In the genomic region with DNA sequence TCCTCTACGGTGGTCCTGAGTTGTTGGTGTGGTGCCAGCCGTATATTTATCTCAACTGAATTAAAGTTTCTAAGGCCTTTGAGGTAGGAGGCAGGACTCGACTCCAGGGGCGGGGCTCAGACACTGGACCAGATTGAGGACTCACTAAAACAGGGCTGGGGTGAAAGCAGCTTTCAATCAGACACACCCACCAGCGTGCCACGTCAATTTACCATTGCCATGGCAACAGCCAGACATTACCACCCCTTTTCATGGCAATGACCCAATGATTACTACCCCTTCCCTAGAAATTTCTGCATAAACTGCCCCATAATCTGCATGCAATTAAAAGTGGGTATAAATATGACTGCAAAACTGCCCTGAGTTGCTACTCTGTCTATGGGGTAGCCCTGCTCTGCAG, we compare ENCODE assay signal across 32 cellular contexts. TPM values are rescaled to one million over a fixed set of nuclear protein-coding genes. Genes with fewer than 3 reads are reported as not detected.
DNase-seq lines count a peak whose midpoint lies in the region; ATAC-seq, FAIRE-seq and TF ChIP-seq lines count a peak whose summit lies in the region.
"Had no signal": no experiment of that assay in that cellular context is flagged by ENCODE, and none has a peak within 500 bp of the region (broad histone marks: within the 10 kb centered on the region; RNA-seq: fewer than 3 reads in every experiment).

No MANE protein-coding gene starts in this region.

- no peak overlapping the region for H2AFZ ChIP-seq in K562 (ENCODE audit: low read depth, low read length)

- H3K9me3 ChIP-seq in K562 (replicated peaks; ENCODE audit: control insufficient read depth, insufficient read depth, low read depth, low read length) (no peaks in the 10 kb centered on the region), mucosa of descending colon (no peaks in the 10 kb centered on the region)
- H3K9me3 ChIP-seq in naive thymus-derived CD4-positive, alpha-beta T cell (ENCODE audit: control insufficient read depth in 2 of 3, low read length in 3 of 3): no peaks in the 10 kb centered on the region
- H3K9me3 ChIP-seq: BE2C had no signal

- no peak overlapping the region for H3K9ac ChIP-seq in K562 (ENCODE audit: insufficient read depth in 1 of 2, low read depth in 2 of 2, low read length in 2 of 2)
- H3K9ac ChIP-seq: BLaER1 had no signal

- H3K27ac Mint-ChIP-seq in activated CD4-positive, alpha-beta T cell treated with anti-CD3 and anti-CD28 coated beads, Interleukin-2, amount 10 ng/mL, durations not matched to agents 24 days and 14 days: no peak overlapping the region
- H3K27ac Mint-ChIP-seq in activated B cell treated with CpG ODN at 0.5 μM for 24 hours: peak overlapping the region; percentile 24
- H3K27ac Mint-ChIP-seq in naive thymus-derived CD4-positive, alpha-beta T cell: no peak overlapping the region
- H3K27ac Mint-ChIP-seq: CD4-positive, alpha-beta memory T cell; CD4-positive, CD25-positive, alpha-beta regulatory T cell had no signal

- DNase-seq in activated CD4-positive, alpha-beta T cell treated with anti-CD3 and anti-CD28 coated beads, Interleukin-2, amount 10 ng/mL, durations not matched to agents 24 days and 14 days: peak; percentile 50
- no peak for DNase-seq in activated CD4-positive, alpha-beta T cell treated with anti-CD3 and anti-CD28 coated beads for 1 hour
- no peak for DNase-seq in activated B cell treated with CpG ODN at 0.5 μM for 24 hours
- DNase-seq in K562 (ENCODE audit: extremely low read depth in 1 of 4, low spot score in 3 of 4): no peak
- peak; percentile 38 for DNase-seq in posterior vena cava (ENCODE audit: low spot score)
- DNase-seq in epidermal melanocyte (ENCODE audit: insufficient read length, low spot score): no peak
- no peak for DNase-seq in mucosa of descending colon
- no peak for DNase-seq in naive thymus-derived CD4-positive, alpha-beta T cell
- DNase-seq: 8988T; ACHN; BE2C; C1 segment of cervical spinal cord; CD4-positive, alpha-beta memory T cell; CD4-positive, CD25-positive, alpha-beta regulatory T cell; CD8-positive, alpha-beta memory T cell; COR-L47; DMS 273 treated with DMSO at 0.1 percent for 48 hours; DMS153; DMS53; DMS79; DND-41; EL; GDM1 had no signal

- in situ Hi-C loops in K562 (cut with MboI): no loop called here

- H3K4me3 Mint-ChIP-seq in activated CD4-positive, alpha-beta T cell treated with anti-CD3 and anti-CD28 coated beads, Interleukin-2, amount 10 ng/mL, durations not matched to agents 24 days and 14 days: no peak overlapping the region
- no peak overlapping the region for H3K4me3 Mint-ChIP-seq in activated B cell treated with CpG ODN at 0.5 μM for 24 hours
- H3K4me3 Mint-ChIP-seq in naive thymus-derived CD4-positive, alpha-beta T cell: no peak overlapping the region
- H3K4me3 Mint-ChIP-seq: CD14-positive monocyte; CD4-positive, alpha-beta memory T cell; CD4-positive, CD25-positive, alpha-beta regulatory T cell; CD8-positive, alpha-beta memory T cell had no signal

- peaks cover 2% of the 10 kb centered on the region for H3K4me1 Mint-ChIP-seq in activated CD4-positive, alpha-beta T cell treated with anti-CD3 and anti-CD28 coated beads, Interleukin-2, amount 10 ng/mL, durations not matched to agents 24 days and 14 days
- peaks cover 48% of the 10 kb centered on the region for H3K4me1 Mint-ChIP-seq in activated B cell treated with CpG ODN at 0.5 μM for 24 hours
- H3K4me1 Mint-ChIP-seq in naive thymus-derived CD4-positive, alpha-beta T cell: peaks cover 0 to 10% (median 0%) of the 10 kb centered on the region in 7 donors
- H3K4me1 Mint-ChIP-seq: CD4-positive, alpha-beta memory T cell; CD4-positive, CD25-positive, alpha-beta regulatory T cell had no signal

- H3K27me3 ChIP-seq in K562 (ENCODE audit: control insufficient read depth in 2 of 2, insufficient read depth in 2 of 2, low read length in 2 of 2): no peaks in the 10 kb centered on the region
- H3K27me3 ChIP-seq in naive thymus-derived CD4-positive, alpha-beta T cell (ENCODE audit: control insufficient read depth in 2 of 2, insufficient read depth in 2 of 2, low read length in 2 of 2): no peaks in the 10 kb centered on the region
- H3K27me3 ChIP-seq: BE2C, BLaER1 had no signal

- no peaks in the 10 kb centered on the region for H3K36me3 ChIP-seq in K562 (ENCODE audit: control insufficient read depth, insufficient read depth, low read length)
- H3K36me3 ChIP-seq in mucosa of descending colon (ENCODE audit: low read depth): no peaks in the 10 kb centered on the region
- H3K36me3 ChIP-seq in naive thymus-derived CD4-positive, alpha-beta T cell (ENCODE audit: control insufficient read depth in 2 of 3, insufficient read depth in 3 of 3, low read length in 3 of 3): no peaks in the 10 kb centered on the region
- H3K36me3 ChIP-seq: BE2C, BLaER1 had no signal

- TF ChIP-seq CTCF in activated B cell treated with CpG ODN at 0.5 μM for 24 hours (IDR thresholded peaks at IDR 0.05) (no peak), K562 (IDR thresholded peaks at IDR 0.05 in 2 of 3, conservative IDR thresholded peaks at IDR 0.05 in 1 of 3; ENCODE audit: insufficient read depth in 2 of 3, low read depth in 1 of 3, low read length in 3 of 3) (no peak), mucosa of descending colon (IDR thresholded peaks at IDR 0.05) (no peak)

- H3K9me3 Mint-ChIP-seq in activated CD4-positive, alpha-beta T cell treated with anti-CD3 and anti-CD28 coated beads, Interleukin-2, amount 10 ng/mL, durations not matched to agents 24 days and 14 days: peaks cover 17% of the 10 kb centered on the region
- peaks cover 6% of the 10 kb centered on the region for H3K9me3 Mint-ChIP-seq in activated B cell treated with CpG ODN at 0.5 μM for 24 hours
- peaks cover 6 to 26% (median 14%) of the 10 kb centered on the region in 11 donors for H3K9me3 Mint-ChIP-seq in naive thymus-derived CD4-positive, alpha-beta T cell

- peaks cover 3% of the 10 kb centered on the region for H3K27me3 Mint-ChIP-seq in activated CD4-positive, alpha-beta T cell treated with anti-CD3 and anti-CD28 coated beads, Interleukin-2, amount 10 ng/mL, durations not matched to agents 24 days and 14 days
- no peaks in the 10 kb centered on the region for H3K27me3 Mint-ChIP-seq in activated B cell treated with CpG ODN at 0.5 μM for 24 hours
- H3K27me3 Mint-ChIP-seq in naive thymus-derived CD4-positive, alpha-beta T cell: peaks cover 0 to 5% (median 0%) of the 10 kb centered on the region in 5 donors
- H3K27me3 Mint-ChIP-seq: CD4-positive, alpha-beta memory T cell; CD4-positive, CD25-positive, alpha-beta regulatory T cell had no signal

- H4K20me1 ChIP-seq in K562 (replicated peaks; ENCODE audit: control insufficient read depth, insufficient read depth, low read length): no peaks in the 10 kb centered on the region
- H4K20me1 ChIP-seq: BLaER1 had no signal

- H3K4me3 ChIP-seq in K562 (no peak overlapping the region), mucosa of descending colon (no peak overlapping the region)
- no peak overlapping the region for H3K4me3 ChIP-seq in naive thymus-derived CD4-positive, alpha-beta T cell (ENCODE audit: low read length)
- H3K4me3 ChIP-seq: BLaER1 had no signal

- TF ChIP-seq RAD21 in K562 (CRISPR knock-in tag; conservative IDR thresholded peaks at IDR 0.05 in 1 of 2, IDR thresholded peaks at IDR 0.05 in 1 of 2): no peak

- no TSS peak for BruUV-seq in K562 (replicated peaks; lab: Mats Ljungman, UMichigan)

- POLR2A ChIA-PET in activated B cell treated with CpG ODN at 0.5 μM for 24 hours (lab: Charles Lee): interaction anchor here (0.8 kb wide), 1 partner anchor 31 kb away, joined by 4 read pairs; no protein-coding TSS in a partner anchor
- POLR2A ChIA-PET in K562 (lab: Yijun Ruan, JAX): no interaction called here
- POLR2A ChIA-PET in naive thymus-derived CD4-positive, alpha-beta T cell (lab: Charles Lee): interaction anchor here (0.7 kb wide), 1 partner anchor 889 kb away, joined by 5 read pairs; no protein-coding TSS in a partner anchor

- no peaks in the 10 kb centered on the region for H3K36me3 Mint-ChIP-seq in activated CD4-positive, alpha-beta T cell treated with anti-CD3 and anti-CD28 coated beads, Interleukin-2, amount 10 ng/mL, durations not matched to agents 24 days and 14 days (ENCODE audit: low read depth)
- H3K36me3 Mint-ChIP-seq in activated B cell treated with CpG ODN at 0.5 μM for 24 hours (ENCODE audit: low read depth): peaks cover 49% of the 10 kb centered on the region
- H3K36me3 Mint-ChIP-seq in naive thymus-derived CD4-positive, alpha-beta T cell: peaks cover 0 to 23% (median 5%) of the 10 kb centered on the region in 5 donors

- TF ChIP-seq EP300 in K562 (IDR thresholded peaks at IDR 0.05; ENCODE audit: low read length): no peak

- CTCF ChIA-PET in activated B cell treated with CpG ODN at 0.5 μM for 24 hours (lab: Charles Lee): interaction anchor here (1.8 kb wide), 1 partner anchor 50 kb away, joined by 6 read pairs; no protein-coding TSS in a partner anchor
- CTCF ChIA-PET in K562 (lab: Yijun Ruan, JAX; ENCODE audit: low intra/inter-chr PET ratio): no interaction called here
- CTCF ChIA-PET in naive thymus-derived CD4-positive, alpha-beta T cell (lab: Charles Lee): no interaction called here

- no peaks in the 10 kb centered on the region for H3K4me1 ChIP-seq in K562 (replicated peaks in 1 of 2; ENCODE audit: control insufficient read depth in 2 of 2, insufficient read depth in 2 of 2, low read length in 2 of 2)
- no peaks in the 10 kb centered on the region for H3K4me1 ChIP-seq in mucosa of descending colon (ENCODE audit: low read depth)
- no peaks in the 10 kb centered on the region for H3K4me1 ChIP-seq in naive thymus-derived CD4-positive, alpha-beta T cell (ENCODE audit: control insufficient read depth in 2 of 2, insufficient read depth in 2 of 2, low read length in 2 of 2)
- H3K4me1 ChIP-seq: BE2C had no signal

- H3K27ac ChIP-seq in K562 (ENCODE audit: extremely low read depth, low read depth, low read length): no peak overlapping the region
- H3K27ac ChIP-seq in naive thymus-derived CD4-positive, alpha-beta T cell (ENCODE audit: low read depth, low read length): no peak overlapping the region
- H3K27ac ChIP-seq: BLaER1 had no signal

- no peaks in the 10 kb centered on the region for H3K9me1 ChIP-seq in K562 (ENCODE audit: control insufficient read depth, insufficient read depth, low read length)

- H3K4me2 ChIP-seq in K562 (ENCODE audit: insufficient read depth, low read length): no peak overlapping the region
- H3K4me2 ChIP-seq: BLaER1 had no signal

- FAIRE-seq in K562 (lab: Jason Lieb, UNC): no peak
- FAIRE-seq: A204.1, GM12891, GM19239 had no signal

- no peak for ATAC-seq in activated B cell treated with CpG ODN at 0.5 μM for 24 hours (ENCODE audit: low read depth)
- ATAC-seq in K562: no peak
- no peak for ATAC-seq in mucosa of descending colon
- no peak for ATAC-seq in naive thymus-derived CD4-positive, alpha-beta T cell

- WGBS in K562 (ENCODE audit: insufficient coverage, low coverage, missing lambda C conversion rate): 1% methylated on average over 6 of the region's 6 CpGs

- intact Hi-C loops in activated CD4-positive, alpha-beta T cell treated with anti-CD3 and anti-CD28 coated beads, Interleukin-2, amount 10 ng/mL, durations not matched to agents 24 days and 14 days (cut with micrococcal nuclease): no loop called here
- intact Hi-C loops in activated B cell treated with CpG ODN at 0.5 μM for 24 hours (cut with micrococcal nuclease): no loop called here
- intact Hi-C loops in K562 (cut with micrococcal nuclease): no loop called here
- intact Hi-C loops in posterior vena cava (cut with DNase I): no loop called here
- intact Hi-C loops in mucosa of descending colon (cut with DNase I, micrococcal nuclease): no loop called here
- intact Hi-C loops in naive thymus-derived CD4-positive, alpha-beta T cell (cut with micrococcal nuclease): no loop called here

- TF ChIP-seq POLR2A in K562 (conservative IDR thresholded peaks at IDR 0.05): no peak

- no peaks in the 10 kb centered on the region for H3K79me2 ChIP-seq in K562 (ENCODE audit: control insufficient read depth, insufficient read depth, low read length)

RNA-seq across cellular contexts. Expression of a gene that starts 6.7 kb away (rescaled TPM):
- 0.85 and 2.6 TPM in 2 replicates for total RNA-seq in activated CD4-positive, alpha-beta T cell treated with anti-CD3 and anti-CD28 coated beads, Interleukin-2, amount 10 ng/mL, durations not matched to agents 24 days and 14 days
- total RNA-seq in activated B cell treated with CpG ODN at 0.5 μM for 24 hours (39.6 and 43.0 TPM in 2 replicates), K562 (2014; rRNA removed) (0.14 and 0.57 TPM in 2 replicates), K562 (2014; rRNA removed; fragmentation: Illumina TruSeq; extraction: Trizol) (0.33 and 0.38 TPM in 2 replicates), K562 (2015; rRNA removed; fragmentation: Illumina TruSeq; extraction: Trizol) (0.41 and 0.47 TPM in 2 replicates), K562 (2021) (0.25 and 0.29 TPM in 2 replicates), posterior vena cava (10 to 100 TPM; 11.1 to 15.8 TPM), mucosa of descending colon (1 to 10 TPM; 7.3 to 9.3 (median 7.7) TPM)
- 0.49 and 0.74 TPM in 2 replicates for total RNA-seq in K562 (2011; cell fraction: chromatin; rRNA removed; ENCODE audit: low replicate concordance)
- total RNA-seq in K562 (2011; cell fraction: nucleolus; rRNA removed): 0.33 and 0.53 TPM in 2 replicates
- total RNA-seq in K562 (2011; cell fraction: nucleoplasm; rRNA removed): 0.69 and 0.73 TPM in 2 replicates
- polyA plus RNA-seq in K562 (2011; rRNA removed) (0.14 and 0.22 TPM in 2 replicates), K562 (2014; fragmentation: Illumina TruSeq; extraction: Trizol) (0.24 and 0.33 TPM in 2 replicates), K562 (2014; fragmentation: Nextera tagmentation; extraction: Ambion mirVana) (under 1 TPM; 0.22 to 0.49 TPM), K562 (2014; rRNA removed) (0.03 and 0.11 TPM in 2 replicates)
- polyA plus RNA-seq in K562 (2011; cell fraction: cytosol; rRNA removed): 0.03 and 0.07 TPM in 2 replicates
- 0.29 and 0.57 TPM in 2 replicates for polyA plus RNA-seq in K562 (2011; cell fraction: nucleus; rRNA removed)
- 0.25 and 0.91 TPM in 2 replicates for polyA plus RNA-seq in K562 (2012)
- 0.39 and 0.46 TPM in 2 replicates for polyA minus RNA-seq in K562 (2011; rRNA and poly(A)+ RNA removed)
- polyA minus RNA-seq in K562 (2011; cell fraction: cytosol; rRNA and poly(A)+ RNA removed): not detected in 2 replicates
- 0.40 TPM in 1 of 2 replicates, not detected in the other for polyA minus RNA-seq in K562 (2011; cell fraction: nucleus; rRNA and poly(A)+ RNA removed)
- 10 to 100 TPM; 11.8 to 41.9 (median 17.7) TPM for total RNA-seq in naive thymus-derived CD4-positive, alpha-beta T cell
- polyA plus RNA-seq in naive thymus-derived CD4-positive, alpha-beta T cell: 10 to 100 TPM; 22.1 to 23.0 TPM
- total RNA-seq: G401 had no signal

RNA-seq across cellular contexts. Expression of a gene that starts 28.5 kb away (rescaled TPM):
- not detected in 2 replicates for total RNA-seq in activated CD4-positive, alpha-beta T cell treated with anti-CD3 and anti-CD28 coated beads, Interleukin-2, amount 10 ng/mL, durations not matched to agents 24 days and 14 days
- total RNA-seq in activated B cell treated with CpG ODN at 0.5 μM for 24 hours: 92.0 and 107 TPM in 2 replicates
- total RNA-seq in K562 (2011; cell fraction: chromatin; rRNA removed; ENCODE audit: low replicate concordance): not detected in 2 replicates
- total RNA-seq in K562 (2011; cell fraction: nucleolus; rRNA removed): not detected in 2 replicates
- total RNA-seq in K562 (2011; cell fraction: nucleoplasm; rRNA removed): not detected in 2 replicates
- total RNA-seq in K562 (2014; rRNA removed): 0.05 TPM in 1 of 2 replicates, not detected in the other
- not detected in 2 replicates for total RNA-seq in K562 (2014; rRNA removed; fragmentation: Illumina TruSeq; extraction: Trizol)
- total RNA-seq in K562 (2015; rRNA removed; fragmentation: Illumina TruSeq; extraction: Trizol): not detected in 2 replicates
- total RNA-seq in K562 (2021): not detected in 2 replicates
- polyA plus RNA-seq in K562 (2011; rRNA removed): not detected in 2 replicates
- not detected in 2 replicates for polyA plus RNA-seq in K562 (2011; cell fraction: cytosol; rRNA removed)
- not detected in 2 replicates for polyA plus RNA-seq in K562 (2011; cell fraction: nucleus; rRNA removed)
- 0.17 TPM in 1 of 2 replicates, not detected in the other for polyA plus RNA-seq in K562 (2012)
- not detected in 2 replicates for polyA plus RNA-seq in K562 (2014; fragmentation: Illumina TruSeq; extraction: Trizol)
- polyA plus RNA-seq in K562 (2014; fragmentation: Nextera tagmentation; extraction: Ambion mirVana): not detected
- polyA plus RNA-seq in K562 (2014; rRNA removed): 0.03 TPM in 1 of 2 replicates, not detected in the other
- not detected in 2 replicates for polyA minus RNA-seq in K562 (2011; rRNA and poly(A)+ RNA removed)
- not detected in 2 replicates for polyA minus RNA-seq in K562 (2011; cell fraction: cytosol; rRNA and poly(A)+ RNA removed)
- not detected in 2 replicates for polyA minus RNA-seq in K562 (2011; cell fraction: nucleus; rRNA and poly(A)+ RNA removed)
- total RNA-seq in posterior vena cava: under 1 TPM in 1 of 2 donors, not detected in 1; 0.38 TPM
- total RNA-seq in mucosa of descending colon: under 1 TPM; 0.17 to 0.46 (median 0.25) TPM
- 1 to 10 TPM in 1 of 5 experiments, under 1 TPM in 3, not detected in 1; 0.13 to 1.6 (median 0.58) TPM for total RNA-seq in naive thymus-derived CD4-positive, alpha-beta T cell
- polyA plus RNA-seq in naive thymus-derived CD4-positive, alpha-beta T cell: under 1 TPM; 0.14 to 0.33 TPM
- total RNA-seq: A673; CD8-positive, alpha-beta memory T cell; Daoy; G401 had no signal
- polyA plus RNA-seq: AG04450; CD8-positive, alpha-beta memory T cell had no signal

RNA-seq across cellular contexts. Expression of a gene that starts 45.3 kb away (rescaled TPM):
- total RNA-seq in activated CD4-positive, alpha-beta T cell treated with anti-CD3 and anti-CD28 coated beads, Interleukin-2, amount 10 ng/mL, durations not matched to agents 24 days and 14 days: 0.88 and 1.1 TPM in 2 replicates
- 59.1 and 64.7 TPM in 2 replicates for total RNA-seq in activated B cell treated with CpG ODN at 0.5 μM for 24 hours
- total RNA-seq in K562 (2011; cell fraction: chromatin; rRNA removed; ENCODE audit: low replicate concordance): 1.7 and 5.7 TPM in 2 replicates
- 1.0 and 1.4 TPM in 2 replicates for total RNA-seq in K562 (2011; cell fraction: nucleolus; rRNA removed)
- total RNA-seq in K562 (2011; cell fraction: nucleoplasm; rRNA removed): 2.3 and 3.6 TPM in 2 replicates
- 0.64 and 0.65 TPM in 2 replicates for total RNA-seq in K562 (2014; rRNA removed)
- 1.4 and 1.6 TPM in 2 replicates for total RNA-seq in K562 (2014; rRNA removed; fragmentation: Illumina TruSeq; extraction: Trizol)
- total RNA-seq in K562 (2015; rRNA removed; fragmentation: Illumina TruSeq; extraction: Trizol): 0.68 and 0.91 TPM in 2 replicates
- total RNA-seq in K562 (2021): 0.95 and 1.5 TPM in 2 replicates
- polyA plus RNA-seq in K562 (2011; rRNA removed): 0.69 and 1.9 TPM in 2 replicates
- 0.36 and 0.41 TPM in 2 replicates for polyA plus RNA-seq in K562 (2011; cell fraction: cytosol; rRNA removed)
- polyA plus RNA-seq in K562 (2011; cell fraction: nucleus; rRNA removed): 0.45 and 0.51 TPM in 2 replicates
- 0.76 and 1.0 TPM in 2 replicates for polyA plus RNA-seq in K562 (2012)
- 1.1 and 1.3 TPM in 2 replicates for polyA plus RNA-seq in K562 (2014; fragmentation: Illumina TruSeq; extraction: Trizol)
- under 1 TPM; 0.08 to 0.45 TPM for polyA plus RNA-seq in K562 (2014; fragmentation: Nextera tagmentation; extraction: Ambion mirVana)
- polyA plus RNA-seq in K562 (2014; rRNA removed): 0.62 and 1.00 TPM in 2 replicates
- 1.7 and 2.6 TPM in 2 replicates for polyA minus RNA-seq in K562 (2011; rRNA and poly(A)+ RNA removed)
- 0.46 and 1.3 TPM in 2 replicates for polyA minus RNA-seq in K562 (2011; cell fraction: cytosol; rRNA and poly(A)+ RNA removed)
- 0.54 and 0.67 TPM in 2 replicates for polyA minus RNA-seq in K562 (2011; cell fraction: nucleus; rRNA and poly(A)+ RNA removed)
- 1 to 10 TPM; 4.9 to 6.0 TPM for total RNA-seq in posterior vena cava
- 1 to 10 TPM; 1.3 to 3.6 (median 2.3) TPM for total RNA-seq in mucosa of descending colon
- total RNA-seq in naive thymus-derived CD4-positive, alpha-beta T cell: 1 to 10 TPM in 4 of 5 experiments, under 1 TPM in 1; 1.00 to 8.8 (median 1.9) TPM
- polyA plus RNA-seq in naive thymus-derived CD4-positive, alpha-beta T cell: not detected

RNA-seq across cellular contexts. Expression of a gene that starts 56.3 kb away (rescaled TPM):
- total RNA-seq in activated CD4-positive, alpha-beta T cell treated with anti-CD3 and anti-CD28 coated beads, Interleukin-2, amount 10 ng/mL, durations not matched to agents 24 days and 14 days: 0.23 and 0.66 TPM in 2 replicates
- total RNA-seq in activated B cell treated with CpG ODN at 0.5 μM for 24 hours (3.3 and 4.5 TPM in 2 replicates), K562 (2014; rRNA removed) (2.6 and 3.1 TPM in 2 replicates), K562 (2014; rRNA removed; fragmentation: Illumina TruSeq; extraction: Trizol) (4.3 and 5.3 TPM in 2 replicates), K562 (2015; rRNA removed; fragmentation: Illumina TruSeq; extraction: Trizol) (4.4 and 5.0 TPM in 2 replicates), K562 (2021) (5.1 and 6.6 TPM in 2 replicates), posterior vena cava (100 to 1,000 TPM in 1 of 2 donors, 10 to 100 TPM in 1; 90.2 to 111 TPM), mucosa of descending colon (10 to 100 TPM; 59.1 to 94.7 (median 62.5) TPM)
- 39.9 and 41.6 TPM in 2 replicates for total RNA-seq in K562 (2011; cell fraction: chromatin; rRNA removed; ENCODE audit: low replicate concordance)
- total RNA-seq in K562 (2011; cell fraction: nucleolus; rRNA removed): 22.4 and 27.0 TPM in 2 replicates
- 20.4 and 26.9 TPM in 2 replicates for total RNA-seq in K562 (2011; cell fraction: nucleoplasm; rRNA removed)
- polyA plus RNA-seq in K562 (2011; rRNA removed) (12.0 and 25.4 TPM in 2 replicates), K562 (2014; fragmentation: Illumina TruSeq; extraction: Trizol) (3.4 and 5.4 TPM in 2 replicates), K562 (2014; fragmentation: Nextera tagmentation; extraction: Ambion mirVana) (1 to 10 TPM; 1.8 to 2.6 TPM), K562 (2014; rRNA removed) (4.5 and 5.3 TPM in 2 replicates)
- polyA plus RNA-seq in K562 (2011; cell fraction: cytosol; rRNA removed): 12.8 and 23.1 TPM in 2 replicates
- 12.7 and 20.4 TPM in 2 replicates for polyA plus RNA-seq in K562 (2011; cell fraction: nucleus; rRNA removed)
- 3.7 and 6.7 TPM in 2 replicates for polyA plus RNA-seq in K562 (2012)
- polyA minus RNA-seq in K562 (2011; rRNA and poly(A)+ RNA removed): 13.6 and 24.1 TPM in 2 replicates
- polyA minus RNA-seq in K562 (2011; cell fraction: cytosol; rRNA and poly(A)+ RNA removed): 3.8 and 7.8 TPM in 2 replicates
- 6.9 and 27.2 TPM in 2 replicates for polyA minus RNA-seq in K562 (2011; cell fraction: nucleus; rRNA and poly(A)+ RNA removed)
- under 1 TPM in 3 of 5 experiments, not detected in 2; 0.56 to 0.83 (median 0.64) TPM for total RNA-seq in naive thymus-derived CD4-positive, alpha-beta T cell
- polyA plus RNA-seq in naive thymus-derived CD4-positive, alpha-beta T cell: not detected
- total RNA-seq: CD4-positive, CD25-positive, alpha-beta regulatory T cell had no signal
- polyA plus RNA-seq: CD4-positive, CD25-positive, alpha-beta regulatory T cell; CD8-positive, alpha-beta memory T cell had no signal

Comparison
In these comparisons a context has a peak if more than half of its experiments do, and no peak if none do; other contexts are left out.
1. DNase-seq: peak in activated CD4-positive, alpha-beta T cell treated with anti-CD3 and anti-CD28 coated beads, Interleukin-2, amount 10 ng/mL, durations not matched to agents 24 days and 14 days (single experiment) and posterior vena cava (single experiment); none in activated CD4-positive, alpha-beta T cell treated with anti-CD3 and anti-CD28 coated beads for 1 hour (single experiment), activated B cell treated with CpG ODN at 0.5 μM for 24 hours (single experiment), K562 (0 of 4), epidermal melanocyte (single experiment), mucosa of descending colon (0 of 3) and naive thymus-derived CD4-positive, alpha-beta T cell (0 of 9).
2. RNA of a gene that starts 28.5 kb away (total RNA-seq): 92.0 to 107 TPM in activated B cell treated with CpG ODN at 0.5 μM for 24 hours; 0.38 TPM in posterior vena cava, 0.17 to 0.46 TPM in mucosa of descending colon, 0.13 to 1.6 TPM in naive thymus-derived CD4-positive, alpha-beta T cell, 0.05 TPM in K562 and not detected in activated CD4-positive, alpha-beta T cell treated with anti-CD3 and anti-CD28 coated beads, Interleukin-2, amount 10 ng/mL, durations not matched to agents 24 days and 14 days; every median in the first group is over 10 times any median in the second.